ENCODE assay signal across 8 cellular contexts in the genomic region with DNA sequence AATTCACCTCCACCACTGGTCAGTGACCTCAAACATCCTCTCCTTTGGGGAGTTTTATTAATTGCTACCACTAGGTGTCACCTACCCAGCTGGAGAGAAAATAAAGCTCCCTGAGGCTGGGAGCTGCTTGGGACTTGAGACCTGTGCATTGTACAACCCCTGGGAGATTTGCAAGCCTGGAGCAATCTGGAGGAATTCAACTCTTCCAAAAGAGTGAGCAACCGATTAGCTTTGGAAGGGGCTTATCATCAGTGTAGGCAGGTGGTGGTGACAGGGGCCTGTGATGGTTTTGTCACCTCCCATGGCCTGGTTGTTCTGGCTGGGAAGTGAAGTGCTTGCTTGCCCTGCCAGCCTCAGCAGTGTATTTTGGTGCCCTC.
A peak's percentile ranks its signal among the peaks of the same experiment; 100 is the strongest.
DNase-seq lines count a peak whose midpoint lies in the region; ATAC-seq, FAIRE-seq and TF ChIP-seq lines count a peak whose summit lies in the region.

No MANE protein-coding gene starts in this region.

- DNase-seq in EH (ENCODE audit: low read depth) = peak; percentile 71
- DNase-seq in RCC 7860 (ENCODE audit: low spot score) = peak; percentile 12
- peak; percentile 39 to 59 for DNase-seq in erythroblast (lab: John Stamatoyannopoulos, UW)
- DNase-seq in nephron progenitor cell = no peak
- no peak for DNase-seq in central memory CD4-positive, alpha-beta T cell
- no peak for DNase-seq in NCI-H2227 treated with DMSO at 0.1 percent for 48 hours (lab: John Stamatoyannopoulos, UW)

- no peak for TF ChIP-seq POLR2A in erythroblast (IDR thresholded peaks at IDR 0.05; ENCODE audit: low read length)

- no peaks in the 10 kb centered on the region for H3K27me3 Mint-ChIP-seq in nephron progenitor cell (ENCODE audit: low read depth, poor library complexity)

- H3K9me3 Mint-ChIP-seq in nephron progenitor cell = peaks cover 11% of the 10 kb centered on the region

- peak; percentile 37 for TF ChIP-seq CTCF in nephron progenitor cell (IDR thresholded peaks at IDR 0.05)

- H3K4me3 Mint-ChIP-seq in nephron progenitor cell = no peak overlapping the region

- no peak overlapping the region for H3K27ac Mint-ChIP-seq in nephron progenitor cell

- no peaks in the 10 kb centered on the region for H3K4me1 Mint-ChIP-seq in nephron progenitor cell

- no peak for FAIRE-seq in RCC 7860 (lab: Jason Lieb, UNC)

- ATAC-seq in GM19043 (IDR thresholded peaks at IDR 0.05; ENCODE audit: low read depth, unreplicated experiment) (peak; percentile 89), HG03175 (IDR thresholded peaks at IDR 0.05; ENCODE audit: unreplicated experiment) (peak; percentile 90)

- no peaks in the 10 kb centered on the region for H3K36me3 Mint-ChIP-seq in nephron progenitor cell (ENCODE audit: low read depth)

Comparison
In these comparisons a context has a peak if more than half of its experiments do, and no peak if none do; other contexts are left out.
1. DNase-seq: peak in EH (single experiment), RCC 7860 (single experiment) and erythroblast (2 of 2); none in nephron progenitor cell (single experiment), central memory CD4-positive, alpha-beta T cell (single experiment) and NCI-H2227 treated with DMSO at 0.1 percent for 48 hours (single experiment).